ENCODE assay signal across 1 cellular context in the genomic region with DNA sequence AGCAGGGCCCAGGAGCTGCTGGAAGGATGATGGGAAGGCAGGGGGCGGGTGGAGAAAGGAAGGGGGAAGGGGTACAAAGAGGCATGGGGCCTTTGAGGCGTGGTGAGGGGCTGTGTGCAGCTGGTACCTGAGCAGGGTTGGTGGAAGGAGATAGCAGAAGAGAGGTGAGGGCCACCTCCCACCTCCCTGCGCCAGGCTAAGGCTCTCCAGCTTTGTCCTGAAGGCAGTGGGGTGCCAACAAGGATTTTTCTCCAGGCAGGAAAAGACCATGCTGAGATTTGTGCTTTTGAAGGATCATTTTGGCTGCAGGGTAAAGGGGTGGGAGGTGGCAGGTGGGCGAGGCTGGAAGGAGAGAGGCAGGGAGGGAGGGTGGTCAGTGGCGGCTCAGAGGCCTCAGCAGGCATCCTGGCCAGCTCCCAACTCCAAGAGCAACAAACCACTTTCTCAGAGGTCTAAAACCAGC.
TF ChIP-seq lines count a peak whose summit lies in the region.

No MANE protein-coding gene starts in this region.

TF ChIP-seq in HepG2, 621 proteins besides CTCF, POLR2A, EP300 and RAD21 (continued from another document and continues in another):
- TF ChIP-seq ZNF646 (CRISPR knock-in tag; IDR thresholded peaks at IDR 0.05) (peak; percentile 38; the same call in 1 of the 2 replicates), ZNF224 (CRISPR knock-in tag; IDR thresholded peaks at IDR 0.05) (0 out of 2 replicates have a peak, but pooled peaks have one; percentile 34), EEA1 (CRISPR knock-in tag; IDR thresholded peaks at IDR 0.05; ENCODE audit: borderline replicate concordance) (no peak; the same call in 1 of the 2 replicates), SRY (CRISPR knock-in tag; IDR thresholded peaks at IDR 0.05) (peak; percentile 20; the same call in 1 of the 2 replicates), ZNF577 (CRISPR knock-in tag; IDR thresholded peaks at IDR 0.05; ENCODE audit: borderline replicate concordance, low read depth) (0 out of 2 replicates have a peak, but pooled peaks have one; percentile 20), REXO4 (CRISPR knock-in tag; IDR thresholded peaks at IDR 0.05; ENCODE audit: borderline replicate concordance) (no peak), ZNF44 (CRISPR knock-in tag; IDR thresholded peaks at IDR 0.05) (no peak), ZNF280B (CRISPR knock-in tag; IDR thresholded peaks at IDR 0.05; ENCODE audit: borderline replicate concordance) (peak; percentile 63; the same call in 1 of the 2 replicates), HINFP (CRISPR knock-in tag; IDR thresholded peaks at IDR 0.05; ENCODE audit: low read depth) (0 out of 2 replicates have a peak, but pooled peaks have one; percentile 72), ZNF383 (CRISPR knock-in tag; IDR thresholded peaks at IDR 0.05; ENCODE audit: borderline replicate concordance) (peak; percentile 86; the same call in 1 of the 2 replicates), NFKB2 (CRISPR knock-in tag; IDR thresholded peaks at IDR 0.05; ENCODE audit: borderline replicate concordance) (0 out of 2 replicates have a peak, but pooled peaks have one; percentile 13), CHCHD3 (CRISPR knock-in tag; IDR thresholded peaks at IDR 0.05) (0 out of 2 replicates have a peak, but pooled peaks have one; percentile 12), ZNF672 (CRISPR knock-in tag; IDR thresholded peaks at IDR 0.05) (no peak), HNRNPH1 (optimal IDR thresholded peaks at IDR 0.05; ENCODE audit: low read depth, low read length) (peak; percentile 62), JUN (CRISPR knock-in tag; IDR thresholded peaks at IDR 0.05) (peak; percentile 59; the same call in 1 of the 2 replicates), ZNF891 (CRISPR knock-in tag; IDR thresholded peaks at IDR 0.05) (0 out of 2 replicates have a peak, but pooled peaks have one; percentile 38), ZNF713 (CRISPR knock-in tag; IDR thresholded peaks at IDR 0.05) (0 out of 2 replicates have a peak, but pooled peaks have one; percentile 3), GABPB1 (CRISPR knock-in tag; IDR thresholded peaks at IDR 0.05) (0 out of 2 replicates have a peak, but pooled peaks have one; percentile 6), ZNF225 (CRISPR knock-in tag; IDR thresholded peaks at IDR 0.05) (peak; percentile 29; the same call in 1 of the 2 replicates), SIN3A (IDR thresholded peaks at IDR 0.05; ENCODE audit: borderline replicate concordance, low read depth, low read length) (peak; percentile 17; the same call in 1 of the 2 replicates), NPAS2 (CRISPR knock-in tag; IDR thresholded peaks at IDR 0.05; ENCODE audit: borderline replicate concordance) (no peak), ZNF235 (CRISPR knock-in tag; IDR thresholded peaks at IDR 0.05; ENCODE audit: borderline replicate concordance) (peak; percentile 20; the same call in 1 of the 2 replicates), HMGXB4 (CRISPR knock-in tag; IDR thresholded peaks at IDR 0.05; ENCODE audit: borderline replicate concordance in 1 of 2, low read depth in 1 of 2) (peak in 1 of 2 experiments; percentile 1; a peak in 1 of 4 replicates), ZBTB25 (CRISPR knock-in tag; IDR thresholded peaks at IDR 0.05) (no peak)
- TF ChIP-seq, protein P1, sequence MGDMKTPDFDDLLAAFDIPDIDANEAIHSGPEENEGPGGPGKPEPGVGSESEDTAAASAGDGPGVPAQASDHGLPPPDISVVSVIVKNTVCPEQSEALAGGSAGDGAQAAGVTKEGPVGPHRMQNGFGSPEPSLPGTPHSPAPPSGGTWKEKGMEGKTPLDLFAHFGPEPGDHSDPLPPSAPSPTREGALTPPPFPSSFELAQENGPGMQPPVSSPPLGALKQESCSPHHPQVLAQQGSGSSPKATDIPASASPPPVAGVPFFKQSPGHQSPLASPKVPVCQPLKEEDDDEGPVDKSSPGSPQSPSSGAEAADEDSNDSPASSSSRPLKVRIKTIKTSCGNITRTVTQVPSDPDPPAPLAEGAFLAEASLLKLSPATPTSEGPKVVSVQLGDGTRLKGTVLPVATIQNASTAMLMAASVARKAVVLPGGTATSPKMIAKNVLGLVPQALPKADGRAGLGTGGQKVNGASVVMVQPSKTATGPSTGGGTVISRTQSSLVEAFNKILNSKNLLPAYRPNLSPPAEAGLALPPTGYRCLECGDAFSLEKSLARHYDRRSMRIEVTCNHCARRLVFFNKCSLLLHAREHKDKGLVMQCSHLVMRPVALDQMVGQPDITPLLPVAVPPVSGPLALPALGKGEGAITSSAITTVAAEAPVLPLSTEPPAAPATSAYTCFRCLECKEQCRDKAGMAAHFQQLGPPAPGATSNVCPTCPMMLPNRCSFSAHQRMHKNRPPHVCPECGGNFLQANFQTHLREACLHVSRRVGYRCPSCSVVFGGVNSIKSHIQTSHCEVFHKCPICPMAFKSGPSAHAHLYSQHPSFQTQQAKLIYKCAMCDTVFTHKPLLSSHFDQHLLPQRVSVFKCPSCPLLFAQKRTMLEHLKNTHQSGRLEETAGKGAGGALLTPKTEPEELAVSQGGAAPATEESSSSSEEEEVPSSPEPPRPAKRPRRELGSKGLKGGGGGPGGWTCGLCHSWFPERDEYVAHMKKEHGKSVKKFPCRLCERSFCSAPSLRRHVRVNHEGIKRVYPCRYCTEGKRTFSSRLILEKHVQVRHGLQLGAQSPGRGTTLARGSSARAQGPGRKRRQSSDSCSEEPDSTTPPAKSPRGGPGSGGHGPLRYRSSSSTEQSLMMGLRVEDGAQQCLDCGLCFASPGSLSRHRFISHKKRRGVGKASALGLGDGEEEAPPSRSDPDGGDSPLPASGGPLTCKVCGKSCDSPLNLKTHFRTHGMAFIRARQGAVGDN (CRISPR knock-in tag; IDR thresholded peaks at IDR 0.05): peak; percentile 52; the same call in 1 of the 2 replicates
- TF ChIP-seq, protein P2, sequence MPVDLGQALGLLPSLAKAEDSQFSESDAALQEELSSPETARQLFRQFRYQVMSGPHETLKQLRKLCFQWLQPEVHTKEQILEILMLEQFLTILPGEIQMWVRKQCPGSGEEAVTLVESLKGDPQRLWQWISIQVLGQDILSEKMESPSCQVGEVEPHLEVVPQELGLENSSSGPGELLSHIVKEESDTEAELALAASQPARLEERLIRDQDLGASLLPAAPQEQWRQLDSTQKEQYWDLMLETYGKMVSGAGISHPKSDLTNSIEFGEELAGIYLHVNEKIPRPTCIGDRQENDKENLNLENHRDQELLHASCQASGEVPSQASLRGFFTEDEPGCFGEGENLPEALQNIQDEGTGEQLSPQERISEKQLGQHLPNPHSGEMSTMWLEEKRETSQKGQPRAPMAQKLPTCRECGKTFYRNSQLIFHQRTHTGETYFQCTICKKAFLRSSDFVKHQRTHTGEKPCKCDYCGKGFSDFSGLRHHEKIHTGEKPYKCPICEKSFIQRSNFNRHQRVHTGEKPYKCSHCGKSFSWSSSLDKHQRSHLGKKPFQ (CRISPR knock-in tag; IDR thresholded peaks at IDR 0.05; ENCODE audit: insufficient replicate concordance): peak; percentile 8
- TF ChIP-seq, protein P3, sequence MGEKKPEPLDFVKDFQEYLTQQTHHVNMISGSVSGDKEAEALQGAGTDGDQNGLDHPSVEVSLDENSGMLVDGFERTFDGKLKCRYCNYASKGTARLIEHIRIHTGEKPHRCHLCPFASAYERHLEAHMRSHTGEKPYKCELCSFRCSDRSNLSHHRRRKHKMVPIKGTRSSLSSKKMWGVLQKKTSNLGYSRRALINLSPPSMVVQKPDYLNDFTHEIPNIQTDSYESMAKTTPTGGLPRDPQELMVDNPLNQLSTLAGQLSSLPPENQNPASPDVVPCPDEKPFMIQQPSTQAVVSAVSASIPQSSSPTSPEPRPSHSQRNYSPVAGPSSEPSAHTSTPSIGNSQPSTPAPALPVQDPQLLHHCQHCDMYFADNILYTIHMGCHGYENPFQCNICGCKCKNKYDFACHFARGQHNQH (CRISPR knock-in tag; IDR thresholded peaks at IDR 0.05): no peak
- TF ChIP-seq, protein P4, sequence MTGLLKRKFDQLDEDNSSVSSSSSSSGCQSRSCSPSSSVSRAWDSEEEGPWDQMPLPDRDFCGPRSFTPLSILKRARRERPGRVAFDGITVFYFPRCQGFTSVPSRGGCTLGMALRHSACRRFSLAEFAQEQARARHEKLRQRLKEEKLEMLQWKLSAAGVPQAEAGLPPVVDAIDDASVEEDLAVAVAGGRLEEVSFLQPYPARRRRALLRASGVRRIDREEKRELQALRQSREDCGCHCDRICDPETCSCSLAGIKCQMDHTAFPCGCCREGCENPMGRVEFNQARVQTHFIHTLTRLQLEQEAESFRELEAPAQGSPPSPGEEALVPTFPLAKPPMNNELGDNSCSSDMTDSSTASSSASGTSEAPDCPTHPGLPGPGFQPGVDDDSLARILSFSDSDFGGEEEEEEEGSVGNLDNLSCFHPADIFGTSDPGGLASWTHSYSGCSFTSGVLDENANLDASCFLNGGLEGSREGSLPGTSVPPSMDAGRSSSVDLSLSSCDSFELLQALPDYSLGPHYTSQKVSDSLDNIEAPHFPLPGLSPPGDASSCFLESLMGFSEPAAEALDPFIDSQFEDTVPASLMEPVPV (CRISPR knock-in tag; IDR thresholded peaks at IDR 0.05): 0 out of 2 replicates have a peak, but pooled peaks have one; percentile 5
